ENCODE assay signal across 2 cellular contexts in the genomic region with DNA sequence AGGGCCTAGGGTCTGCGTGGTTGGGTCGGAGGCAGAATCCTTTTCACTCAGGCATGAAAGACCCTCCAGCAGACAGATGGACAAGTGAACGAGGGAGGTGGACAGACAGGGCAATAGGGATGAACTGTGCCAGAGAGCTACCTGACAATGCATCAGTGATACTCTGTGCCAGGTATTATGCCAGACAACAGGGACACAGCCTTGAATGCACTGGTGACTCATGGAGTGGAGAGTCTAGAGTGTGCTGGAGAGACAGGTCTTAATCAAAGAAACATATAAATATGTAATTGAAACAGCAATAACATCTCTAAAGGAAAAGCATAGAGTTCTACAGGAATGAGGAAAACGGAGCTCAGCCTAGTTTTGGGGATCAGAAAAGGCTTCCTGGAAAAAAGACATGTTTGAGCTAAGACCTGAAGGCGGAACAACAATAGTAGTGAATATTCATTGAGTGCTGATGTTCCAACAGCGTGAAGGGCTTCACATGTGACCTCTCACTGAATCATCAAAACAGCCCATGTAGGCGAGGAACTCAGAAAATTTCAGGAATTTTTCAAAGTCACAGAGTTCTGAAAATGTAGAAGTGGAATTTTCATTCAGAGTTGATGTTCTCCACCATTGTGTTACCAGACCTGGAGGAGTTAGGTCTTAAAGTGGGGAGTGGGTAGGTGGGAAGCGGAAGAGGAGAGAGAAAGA.
TF ChIP-seq lines count a peak whose summit lies in the region.

No MANE protein-coding gene starts in this region.

TF ChIP-seq in GM23338, 12 proteins besides CTCF, POLR2A, EP300 and RAD21 (continues in another document):
- TF ChIP-seq ZNF331 (CRISPR knock-in tag; IDR thresholded peaks at IDR 0.05; ENCODE audit: low read depth): no peak
- TF ChIP-seq, protein P1, sequence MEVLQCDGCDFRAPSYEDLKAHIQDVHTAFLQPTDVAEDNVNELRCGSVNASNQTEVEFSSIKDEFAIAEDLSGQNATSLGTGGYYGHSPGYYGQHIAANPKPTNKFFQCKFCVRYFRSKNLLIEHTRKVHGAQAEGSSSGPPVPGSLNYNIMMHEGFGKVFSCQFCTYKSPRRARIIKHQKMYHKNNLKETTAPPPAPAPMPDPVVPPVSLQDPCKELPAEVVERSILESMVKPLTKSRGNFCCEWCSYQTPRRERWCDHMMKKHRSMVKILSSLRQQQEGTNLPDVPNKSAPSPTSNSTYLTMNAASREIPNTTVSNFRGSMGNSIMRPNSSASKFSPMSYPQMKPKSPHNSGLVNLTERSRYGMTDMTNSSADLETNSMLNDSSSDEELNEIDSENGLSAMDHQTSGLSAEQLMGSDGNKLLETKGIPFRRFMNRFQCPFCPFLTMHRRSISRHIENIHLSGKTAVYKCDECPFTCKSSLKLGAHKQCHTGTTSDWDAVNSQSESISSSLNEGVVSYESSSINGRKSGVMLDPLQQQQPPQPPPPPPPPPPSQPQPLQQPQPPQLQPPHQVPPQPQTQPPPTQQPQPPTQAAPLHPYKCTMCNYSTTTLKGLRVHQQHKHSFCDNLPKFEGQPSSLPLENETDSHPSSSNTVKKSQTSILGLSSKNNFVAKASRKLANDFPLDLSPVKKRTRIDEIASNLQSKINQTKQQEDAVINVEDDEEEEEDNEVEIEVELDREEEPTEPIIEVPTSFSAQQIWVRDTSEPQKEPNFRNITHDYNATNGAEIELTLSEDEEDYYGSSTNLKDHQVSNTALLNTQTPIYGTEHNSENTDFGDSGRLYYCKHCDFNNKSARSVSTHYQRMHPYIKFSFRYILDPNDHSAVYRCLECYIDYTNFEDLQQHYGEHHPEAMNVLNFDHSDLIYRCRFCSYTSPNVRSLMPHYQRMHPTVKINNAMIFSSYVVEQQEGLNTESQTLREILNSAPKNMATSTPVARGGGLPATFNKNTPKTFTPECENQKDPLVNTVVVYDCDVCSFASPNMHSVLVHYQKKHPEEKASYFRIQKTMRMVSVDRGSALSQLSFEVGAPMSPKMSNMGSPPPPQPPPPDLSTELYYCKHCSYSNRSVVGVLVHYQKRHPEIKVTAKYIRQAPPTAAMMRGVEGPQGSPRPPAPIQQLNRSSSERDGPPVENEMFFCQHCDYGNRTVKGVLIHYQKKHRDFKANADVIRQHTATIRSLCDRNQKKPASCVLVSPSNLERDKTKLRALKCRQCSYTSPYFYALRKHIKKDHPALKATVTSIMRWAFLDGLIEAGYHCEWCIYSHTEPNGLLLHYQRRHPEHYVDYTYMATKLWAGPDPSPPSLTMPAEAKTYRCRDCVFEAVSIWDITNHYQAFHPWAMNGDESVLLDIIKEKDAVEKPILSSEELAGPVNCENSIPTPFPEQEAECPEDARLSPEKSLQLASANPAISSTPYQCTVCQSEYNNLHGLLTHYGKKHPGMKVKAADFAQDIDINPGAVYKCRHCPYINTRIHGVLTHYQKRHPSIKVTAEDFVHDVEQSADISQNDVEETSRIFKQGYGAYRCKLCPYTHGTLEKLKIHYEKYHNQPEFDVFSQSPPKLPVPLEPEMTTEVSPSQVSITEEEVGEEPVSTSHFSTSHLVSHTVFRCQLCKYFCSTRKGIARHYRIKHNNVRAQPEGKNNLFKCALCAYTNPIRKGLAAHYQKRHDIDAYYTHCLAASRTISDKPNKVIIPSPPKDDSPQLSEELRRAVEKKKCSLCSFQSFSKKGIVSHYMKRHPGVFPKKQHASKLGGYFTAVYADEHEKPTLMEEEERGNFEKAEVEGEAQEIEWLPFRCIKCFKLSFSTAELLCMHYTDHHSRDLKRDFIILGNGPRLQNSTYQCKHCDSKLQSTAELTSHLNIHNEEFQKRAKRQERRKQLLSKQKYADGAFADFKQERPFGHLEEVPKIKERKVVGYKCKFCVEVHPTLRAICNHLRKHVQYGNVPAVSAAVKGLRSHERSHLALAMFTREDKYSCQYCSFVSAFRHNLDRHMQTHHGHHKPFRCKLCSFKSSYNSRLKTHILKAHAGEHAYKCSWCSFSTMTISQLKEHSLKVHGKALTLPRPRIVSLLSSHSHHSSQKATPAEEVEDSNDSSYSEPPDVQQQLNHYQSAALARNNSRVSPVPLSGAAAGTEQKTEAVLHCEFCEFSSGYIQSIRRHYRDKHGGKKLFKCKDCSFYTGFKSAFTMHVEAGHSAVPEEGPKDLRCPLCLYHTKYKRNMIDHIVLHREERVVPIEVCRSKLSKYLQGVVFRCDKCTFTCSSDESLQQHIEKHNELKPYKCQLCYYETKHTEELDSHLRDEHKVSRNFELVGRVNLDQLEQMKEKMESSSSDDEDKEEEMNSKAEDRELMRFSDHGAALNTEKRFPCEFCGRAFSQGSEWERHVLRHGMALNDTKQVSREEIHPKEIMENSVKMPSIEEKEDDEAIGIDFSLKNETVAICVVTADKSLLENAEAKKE (CRISPR knock-in tag; IDR thresholded peaks at IDR 0.05): no peak
- TF ChIP-seq, protein P2, sequence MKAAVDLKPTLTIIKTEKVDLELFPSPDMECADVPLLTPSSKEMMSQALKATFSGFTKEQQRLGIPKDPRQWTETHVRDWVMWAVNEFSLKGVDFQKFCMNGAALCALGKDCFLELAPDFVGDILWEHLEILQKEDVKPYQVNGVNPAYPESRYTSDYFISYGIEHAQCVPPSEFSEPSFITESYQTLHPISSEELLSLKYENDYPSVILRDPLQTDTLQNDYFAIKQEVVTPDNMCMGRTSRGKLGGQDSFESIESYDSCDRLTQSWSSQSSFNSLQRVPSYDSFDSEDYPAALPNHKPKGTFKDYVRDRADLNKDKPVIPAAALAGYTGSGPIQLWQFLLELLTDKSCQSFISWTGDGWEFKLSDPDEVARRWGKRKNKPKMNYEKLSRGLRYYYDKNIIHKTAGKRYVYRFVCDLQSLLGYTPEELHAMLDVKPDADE (IDR thresholded peaks at IDR 0.05): no peak
- no peak for TF ChIP-seq NANOG (IDR thresholded peaks at IDR 0.05; ENCODE audit: borderline replicate concordance)
- no peak for TF ChIP-seq JUNB (IDR thresholded peaks at IDR 0.05; ENCODE audit: unreplicated experiment)
- no peak for TF ChIP-seq ZNF114 (CRISPR knock-in tag; IDR thresholded peaks at IDR 0.05)
- no peak for TF ChIP-seq POLR2AphosphoS5 (IDR thresholded peaks at IDR 0.05; ENCODE audit: low read depth)
- no peak for TF ChIP-seq STAT1 (IDR thresholded peaks at IDR 0.05; ENCODE audit: unreplicated experiment)
- TF ChIP-seq EZH2 (IDR thresholded peaks at IDR 0.05; ENCODE audit: low read depth, unreplicated experiment): no peak

TF ChIP-seq in WTC11, 78 proteins besides CTCF, POLR2A, EP300 and RAD21:
- TF ChIP-seq GABPB1 (CRISPR knock-in tag; IDR thresholded peaks at IDR 0.05) (no peak), ETV6 (CRISPR knock-in tag; IDR thresholded peaks at IDR 0.05) (no peak), ZNF532 (CRISPR knock-in tag; IDR thresholded peaks at IDR 0.05; ENCODE audit: borderline replicate concordance) (no peak), RELA (CRISPR knock-in tag; IDR thresholded peaks at IDR 0.05; ENCODE audit: borderline replicate concordance) (no peak), ZBTB43 (CRISPR knock-in tag; IDR thresholded peaks at IDR 0.05) (no peak), TEAD1 (CRISPR knock-in tag; IDR thresholded peaks at IDR 0.05) (no peak), ATF1 (CRISPR knock-in tag; IDR thresholded peaks at IDR 0.05) (no peak), TP53 (CRISPR knock-in tag; IDR thresholded peaks at IDR 0.05) (no peak), FOXP1 (CRISPR knock-in tag; IDR thresholded peaks at IDR 0.05; ENCODE audit: borderline replicate concordance) (no peak), SMAD3 (CRISPR knock-in tag; IDR thresholded peaks at IDR 0.05; ENCODE audit: borderline replicate concordance) (no peak), ARID4B (CRISPR knock-in tag; IDR thresholded peaks at IDR 0.05; ENCODE audit: borderline replicate concordance) (no peak)
- TF ChIP-seq, protein P3, sequence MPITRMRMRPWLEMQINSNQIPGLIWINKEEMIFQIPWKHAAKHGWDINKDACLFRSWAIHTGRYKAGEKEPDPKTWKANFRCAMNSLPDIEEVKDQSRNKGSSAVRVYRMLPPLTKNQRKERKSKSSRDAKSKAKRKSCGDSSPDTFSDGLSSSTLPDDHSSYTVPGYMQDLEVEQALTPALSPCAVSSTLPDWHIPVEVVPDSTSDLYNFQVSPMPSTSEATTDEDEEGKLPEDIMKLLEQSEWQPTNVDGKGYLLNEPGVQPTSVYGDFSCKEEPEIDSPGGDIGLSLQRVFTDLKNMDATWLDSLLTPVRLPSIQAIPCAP (CRISPR knock-in tag; IDR thresholded peaks at IDR 0.05): no peak
- TF ChIP-seq, protein P4, sequence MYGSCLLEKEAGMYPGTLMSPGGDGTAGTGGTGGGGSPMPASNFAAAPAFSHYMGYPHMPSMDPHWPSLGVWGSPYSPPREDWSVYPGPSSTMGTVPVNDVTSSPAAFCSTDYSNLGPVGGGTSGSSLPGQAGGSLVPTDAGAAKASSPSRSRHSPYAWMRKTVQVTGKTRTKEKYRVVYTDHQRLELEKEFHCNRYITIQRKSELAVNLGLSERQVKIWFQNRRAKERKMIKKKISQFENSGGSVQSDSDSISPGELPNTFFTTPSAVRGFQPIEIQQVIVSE (CRISPR knock-in tag; IDR thresholded peaks at IDR 0.05; ENCODE audit: borderline replicate concordance): no peak
